In the genomic region with DNA sequence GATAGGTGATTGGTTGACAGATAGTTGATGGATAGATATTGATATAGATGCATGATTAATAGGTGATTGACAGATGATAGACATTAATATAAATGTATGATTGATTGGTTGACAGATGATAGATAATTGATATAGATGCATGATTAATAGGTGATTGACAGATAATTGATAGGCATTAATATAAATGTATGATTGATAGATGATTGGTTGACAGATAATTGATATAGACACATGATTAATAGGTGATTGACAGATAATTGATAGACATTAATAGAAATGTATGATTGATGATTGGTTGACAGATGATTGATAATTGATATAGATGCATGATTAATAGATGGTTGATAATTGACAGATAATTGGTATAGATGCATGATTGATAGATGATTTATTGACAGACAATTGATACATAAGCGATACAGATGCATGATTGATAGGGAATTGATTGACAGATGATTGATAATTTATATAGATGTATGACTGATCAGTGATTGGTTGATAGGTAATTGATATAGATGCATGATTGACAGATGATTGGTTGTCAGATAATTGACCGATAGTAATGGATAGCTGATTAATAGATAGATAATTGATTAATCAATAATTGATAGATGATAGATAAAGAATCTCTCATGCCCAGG, we compare ENCODE assay signal across 32 cellular contexts.
"Had no signal": no experiment of that assay in that cellular context is flagged by ENCODE, and none has a peak within 500 bp of the region (broad histone marks: within the 10 kb centered on the region; RNA-seq: fewer than 3 reads in every experiment).

No MANE protein-coding gene starts in this region.

- H3K9me3 ChIP-seq: body of pancreas, esophagus muscularis mucosa, gastroesophageal sphincter, heart right ventricle had no signal

- H3K27ac ChIP-seq: body of pancreas, esophagus muscularis mucosa, foreskin keratinocyte, gastroesophageal sphincter, heart right ventricle, hepatocyte, WERI-Rb-1 had no signal

- DNase-seq: activated B cell treated with CpG ODN at 0.5 μM for 24 hours; activated CD4-positive, alpha-beta T cell treated with anti-CD3 and anti-CD28 coated beads for 48 hours; activated CD4-positive, alpha-beta T cell treated with anti-CD3 and anti-CD28 coated beads, Interleukin-2, amount 50 U/mL, for 1 hour; activated CD4-positive, alpha-beta T cell treated with anti-CD3 and anti-CD28 coated beads, Interleukin-2, amount 50 U/mL, for 48 hours; activated CD8-positive, alpha-beta memory T cell treated with anti-CD3 and anti-CD28 coated beads for 24 hours; activated CD8-positive, alpha-beta T cell treated with anti-CD3 and anti-CD28 coated beads for 36 hours; activated effector memory CD4-positive, alpha-beta T cell treated with Interleukin-2 at 50 U/mL for 16 hours; activated gamma-delta T cell treated with Interleukin-2 at 50 U/mL for 16 hours; activated naive CD4-positive, alpha-beta T cell treated with anti-CD3 and anti-CD28 coated beads, Interleukin-2, amount 50 U/mL, for 16 hours; activated naive CD4-positive, alpha-beta T cell treated with Interleukin-2 at 50 U/mL for 16 hours; activated T-cell treated with anti-CD3 and anti-CD28 coated beads, Interleukin-2, amount 50 U/mL, for 4 hours; amniotic stem cell; body of pancreas; caudate nucleus; cortex of kidney; dermis blood vessel endothelial cell; effector CD8-positive, alpha-beta T cell; erythroblast; foreskin keratinocyte; heart right ventricle; T-helper 17 cell; T1000; WERI-Rb-1 had no signal

- H3K79me2 ChIP-seq: hepatocyte had no signal

- H3K27ac Mint-ChIP-seq: activated B cell treated with CpG ODN at 0.5 μM for 24 hours; activated CD8-positive, alpha-beta T cell treated with anti-CD3 and anti-CD28 coated beads for 36 hours; activated naive CD8-positive, alpha-beta T cell; activated T-helper 17 cell treated with anti-CD3 and anti-CD28 coated beads, Interleukin-2, amount 50 U/mL, for 72 hours; T-helper 17 cell; T-helper 2 cell treated with Interferon-gamma antibody and Interleukin-4, amounts not matched to agents 5 μg/mL and 100 μg/mL, for 36 hours had no signal

- ATAC-seq: activated CD4-positive, CD25-positive, alpha-beta regulatory T cell treated with anti-CD3 and anti-CD28 coated beads, Interleukin-2, amount 50 U/mL, for 24 hours; activated CD8-positive, alpha-beta T cell treated with anti-CD3 and anti-CD28 coated beads for 36 hours; activated T-cell treated with anti-CD3 and anti-CD28 coated beads, Interleukin-2, amount 50 U/mL, for 4 hours; activated T-helper 17 cell treated with anti-CD3 and anti-CD28 coated beads, Interleukin-2, amount 50 U/mL, for 72 hours; body of pancreas; foreskin keratinocyte; gastroesophageal sphincter; heart right ventricle; T-helper 17 cell had no signal

- H3K27me3 ChIP-seq: body of pancreas, foreskin keratinocyte had no signal

- H3K4me3 ChIP-seq: body of pancreas, esophagus muscularis mucosa, gastroesophageal sphincter, heart right ventricle, hepatocyte had no signal

- H3K4me3 Mint-ChIP-seq: activated B cell treated with CpG ODN at 0.5 μM for 24 hours; activated CD8-positive, alpha-beta T cell treated with anti-CD3 and anti-CD28 coated beads for 36 hours; activated naive CD8-positive, alpha-beta T cell; activated T-cell treated with anti-CD3 and anti-CD28 coated beads, Interleukin-2, amount 50 U/mL, for 4 hours; activated T-helper 17 cell treated with anti-CD3 and anti-CD28 coated beads, Interleukin-2, amount 50 U/mL, for 72 hours; T-helper 17 cell; T-helper 2 cell treated with Interferon-gamma antibody and Interleukin-4, amounts not matched to agents 5 μg/mL and 100 μg/mL, for 36 hours had no signal

- FAIRE-seq: colon, endometrium had no signal

- H3K36me3 ChIP-seq: esophagus muscularis mucosa, gastroesophageal sphincter, heart right ventricle, WERI-Rb-1 had no signal

- H3K4me1 ChIP-seq: body of pancreas, foreskin keratinocyte, gastroesophageal sphincter had no signal

- H3K9me3 Mint-ChIP-seq: activated B cell treated with CpG ODN at 0.5 μM for 24 hours; activated CD8-positive, alpha-beta T cell treated with anti-CD3 and anti-CD28 coated beads for 36 hours; activated T-cell treated with anti-CD3 and anti-CD28 coated beads, Interleukin-2, amount 50 U/mL, for 4 hours had no signal

- H2AFZ ChIP-seq: hepatocyte had no signal

- H3K4me1 Mint-ChIP-seq: T-helper 17 cell had no signal

- H3K4me2 ChIP-seq: hepatocyte had no signal
